ENCODE assay signal across 8 cellular contexts in the genomic region with DNA sequence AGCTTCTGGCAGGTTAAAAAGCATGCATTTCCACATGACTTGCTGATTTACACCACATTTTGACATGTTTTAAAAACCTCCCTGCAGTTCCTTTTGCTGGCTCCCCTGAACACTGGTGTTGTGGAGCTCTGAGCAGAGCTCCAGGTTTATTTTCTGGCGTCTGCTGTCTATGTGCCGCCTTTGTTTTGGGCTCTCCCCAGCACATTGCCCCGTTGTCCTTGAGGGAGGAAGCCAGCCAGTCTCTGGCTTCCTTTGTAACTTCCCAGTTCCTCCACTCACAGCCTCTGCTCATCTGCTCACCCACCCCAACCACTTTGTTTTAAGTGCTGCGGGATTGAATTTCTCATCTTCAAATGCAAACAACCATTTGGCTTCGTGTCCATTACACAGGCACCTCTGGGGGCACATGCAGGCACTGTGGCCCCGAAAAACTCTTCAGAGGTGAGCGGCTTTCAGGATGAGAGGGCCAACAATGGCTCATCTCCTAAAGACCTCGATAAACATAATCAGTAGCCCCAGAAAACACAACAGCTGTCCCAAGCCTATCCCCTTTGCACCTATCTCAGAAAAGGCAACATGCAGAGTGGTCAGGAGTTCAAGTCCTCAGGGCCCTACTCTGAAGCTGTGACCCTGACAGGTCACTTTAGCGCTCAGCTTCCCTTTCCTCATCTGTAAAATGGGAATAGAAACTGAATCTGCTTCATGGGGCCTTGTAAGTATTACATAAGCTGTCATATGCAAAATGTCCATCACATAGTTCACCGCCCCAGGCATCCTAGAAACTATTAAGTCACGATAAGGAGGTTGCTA. TPM values are rescaled to one million over a fixed set of nuclear protein-coding genes. Genes with fewer than 3 reads are reported as not detected.
DNase-seq lines count a peak whose midpoint lies in the region; ATAC-seq and TF ChIP-seq lines count a peak whose summit lies in the region.

No MANE protein-coding gene starts in this region.

- H3K27me3 Mint-ChIP-seq in Calu3 (ENCODE audit: unreplicated experiment) (peaks cover 41% of the 10 kb centered on the region), chondrocyte (ENCODE audit: low read depth) (no peaks in the 10 kb centered on the region)

- peak overlapping the region; percentile 50; the same call in 1 of the 2 replicates for H3K9ac ChIP-seq in OCI-LY1 (ENCODE audit: low read length)
- H3K9ac ChIP-seq in liver (ENCODE audit: low read depth in 1 of 2, low read length in 2 of 2), result peak overlapping the region; percentile 26 to 38

- H3K36me3 ChIP-seq in OCI-LY1 (ENCODE audit: insufficient read depth, low read length) (no peaks in the 10 kb centered on the region), liver (ENCODE audit: control insufficient read depth in 4 of 4, insufficient read depth in 3 of 4, low read depth in 1 of 4, low read length in 3 of 4) (no peaks in the 10 kb centered on the region)

- H3K4me1 Mint-ChIP-seq in Calu3 (ENCODE audit: low read depth, unreplicated experiment) (peaks cover 16% of the 10 kb centered on the region), chondrocyte (ENCODE audit: low read depth) (peaks cover 25% of the 10 kb centered on the region)

- H3F3A ChIP-seq in OCI-LY1 (ENCODE audit: insufficient read depth, low read length), result no peaks in the 10 kb centered on the region

- H3K4me3 ChIP-seq in OCI-LY1 (ENCODE audit: low read depth, low read length, poor library complexity, severe bottlenecking) (peak overlapping the region; percentile 55), liver (ENCODE audit: low read depth in 1 of 3, low read length in 3 of 3) (peak overlapping the region in 2 of 3 donors; percentile 5 to 98)

- no peaks in the 10 kb centered on the region for H3K27me3 ChIP-seq in OCI-LY1 (ENCODE audit: insufficient read depth, low read length)
- no peaks in the 10 kb centered on the region for H3K27me3 ChIP-seq in liver (ENCODE audit: control insufficient read depth in 4 of 4, insufficient read depth in 4 of 4, low read length in 3 of 4)

- no peak for DNase-seq in Calu3
- no peak for DNase-seq in chondrocyte (ENCODE audit: low spot score)
- DNase-seq in superior temporal gyrus (ENCODE audit: extremely low spot score), result peak; percentile 69
- DNase-seq in NCI-H774 (lab: John Stamatoyannopoulos, UW), result no peak

- peak; percentile 36 for ATAC-seq in GM19328 (IDR thresholded peaks at IDR 0.05; ENCODE audit: unreplicated experiment)
- ATAC-seq in HG03354 (IDR thresholded peaks at IDR 0.05; ENCODE audit: poor library complexity, severe bottlenecking, unreplicated experiment), result peak; percentile 45

- CTCF ChIA-PET in Calu3 (lab: Charles Lee), result no interaction called here

- 44% methylated on average over 11 of the region's 11 CpGs for WGBS in liver

- H3K4me2 ChIP-seq in OCI-LY1 (ENCODE audit: low read length), result peak overlapping the region; percentile 64

- H3K4me1 ChIP-seq in OCI-LY1 (ENCODE audit: insufficient read depth, low read length, severe bottlenecking) (peaks cover 31% of the 10 kb centered on the region), liver (ENCODE audit: control insufficient read depth in 4 of 4, insufficient read depth in 4 of 4, low read length in 3 of 4) (peaks cover 2 to 23% (median 14%) of the 10 kb centered on the region in 4 donors)

- H3K27ac ChIP-seq in OCI-LY1 (ENCODE audit: low read depth, low read length, poor library complexity, severe bottlenecking) (no peak overlapping the region), liver (ENCODE audit: low read depth in 1 of 2, low read length in 2 of 2) (peak overlapping the region; percentile 76 to 88)

- no peaks in the 10 kb centered on the region for H3K9me3 ChIP-seq in OCI-LY1 (ENCODE audit: low read length)
- H3K9me3 ChIP-seq in liver (ENCODE audit: control insufficient read depth in 4 of 4, low read length in 3 of 4), result no peaks in the 10 kb centered on the region

- H3K4me3 Mint-ChIP-seq in Calu3 (ENCODE audit: low read depth, unreplicated experiment), result peak overlapping the region; percentile 93
- H3K4me3 Mint-ChIP-seq in chondrocyte (ENCODE audit: unreplicated experiment), result peak overlapping the region; percentile 52

- TF ChIP-seq RAD21 in liver (IDR thresholded peaks at IDR 0.05), result no peak

- TSS peak; percentile 75 for BruUV-seq in Calu3 (replicated peaks; lab: Mats Ljungman, UMichigan)

- TF ChIP-seq CTCF in Calu3 (IDR thresholded peaks at IDR 0.05; ENCODE audit: unreplicated experiment) (no peak), OCI-LY1 (IDR thresholded peaks at IDR 0.05; ENCODE audit: low read length) (no peak), chondrocyte (IDR thresholded peaks at IDR 0.05) (no peak), liver (IDR thresholded peaks at IDR 0.05; ENCODE audit: low read depth, low read length, missing input control) (no peak)

- H3K9me3 Mint-ChIP-seq in Calu3 (ENCODE audit: low read depth, unreplicated experiment) (no peaks in the 10 kb centered on the region), chondrocyte (ENCODE audit: low read depth) (no peaks in the 10 kb centered on the region)

- H4K20me1 ChIP-seq in OCI-LY1 (ENCODE audit: insufficient read depth, low read length), result no peaks in the 10 kb centered on the region

- no peaks in the 10 kb centered on the region for H3K9me2 ChIP-seq in OCI-LY1 (ENCODE audit: low read depth, low read length)

- intact Hi-C loops in Calu3 (cut with micrococcal nuclease; ENCODE audit: unreplicated experiment), result loop anchor here (5.0 kb wide), 4 partner anchors 48 to 277 kb away; no protein-coding TSS in a partner anchor

- H3K79me2 ChIP-seq in OCI-LY1 (ENCODE audit: insufficient read depth, low read length), result peaks cover 31% of the 10 kb centered on the region

- peaks cover 28% of the 10 kb centered on the region for H3K36me3 Mint-ChIP-seq in Calu3 (ENCODE audit: insufficient read depth, unreplicated experiment)
- no peaks in the 10 kb centered on the region for H3K36me3 Mint-ChIP-seq in chondrocyte (ENCODE audit: low read depth)

- H3K27ac Mint-ChIP-seq in Calu3 (ENCODE audit: unreplicated experiment) (peak overlapping the region; percentile 56), chondrocyte (ENCODE audit: unreplicated experiment) (peak overlapping the region; percentile 90)

- no peak overlapping the region for H2AFZ ChIP-seq in OCI-LY1 (ENCODE audit: low read length)

TF ChIP-seq in liver, 16 proteins besides CTCF, POLR2A, EP300 and RAD21:
- TF ChIP-seq ZBTB33 (IDR thresholded peaks at IDR 0.05) (no peak), SP1 (IDR thresholded peaks at IDR 0.05) (peak; percentile 9), HNF4A (conservative IDR thresholded peaks at IDR 0.05) (no peak), ATF3 (IDR thresholded peaks at IDR 0.05) (no peak)

RNA-seq across cellular contexts. Expression of gene MEF2A, which starts 1.4 kb away (rescaled TPM):
- total RNA-seq in Calu3 (2022) (33.6 and 35.0 TPM in 2 replicates), chondrocyte (138 to 191 TPM (median 184 TPM) in 3 replicates), liver (10 to 100 TPM; 19.3 to 45.9 TPM)
- polyA plus RNA-seq in liver, result 10 to 100 TPM in 1 of 2 donors, 1 to 10 TPM in 1; 8.5 to 17.1 TPM
